Comparison of ENCODE assay signal across 17 cellular contexts in genomic region chr6:107128175-107128574, GRCh38. TPM values are rescaled to one million over a fixed set of nuclear protein-coding genes. Genes with fewer than 3 reads are reported as not detected.
DNase-seq lines count a peak whose midpoint lies in the region; ATAC-seq, FAIRE-seq and TF ChIP-seq lines count a peak whose summit lies in the region.
"Had no signal": no experiment of that assay in that cellular context is flagged by ENCODE, and none has a peak within 500 bp of the region (broad histone marks: within the 10 kb centered on the region; RNA-seq: fewer than 3 reads in every experiment).

No MANE protein-coding gene starts in this region.

- no peak overlapping the region for H2AK5ac ChIP-seq in H1 (ENCODE audit: low read depth, low read length)

- FAIRE-seq in H1 (lab: Jason Lieb, UNC) = no peak
- FAIRE-seq: A549, H54 had no signal

- TF ChIP-seq CTCF in AG10803 (conservative IDR thresholded peaks at IDR 0.05; ENCODE audit: low read length) (no peak), KMS-11 (conservative IDR thresholded peaks at IDR 0.05; ENCODE audit: low read depth, low read length) (no peak), H1 (IDR thresholded peaks at IDR 0.05; ENCODE audit: control extremely low read depth in 1 of 3, insufficient read depth in 1 of 3, low read depth in 1 of 3, low read length in 3 of 3) (no peak)

- intact Hi-C loops in left ventricle myocardium superior (cut with micrococcal nuclease) = no loop called here

- H3K27ac ChIP-seq in KMS-11 (0 out of 2 replicates have a peak overlapping the region, but pooled peaks have one; percentile 24), H1 (ENCODE audit: low read depth, low read length) (no peak overlapping the region)
- H3K27ac ChIP-seq: A549 had no signal

- TF ChIP-seq POLR2A in H1 (IDR thresholded peaks at IDR 0.05; ENCODE audit: control extremely low read depth in 1 of 2, low read depth in 2 of 2, low read length in 2 of 2) = no peak

- no peak overlapping the region for H3K4ac ChIP-seq in H1 (replicated peaks; ENCODE audit: insufficient read length, low read depth, low read length)

- H3K18ac ChIP-seq in H1 (ENCODE audit: extremely low read depth, low read length) = no peak overlapping the region

- H3K4me3 ChIP-seq in AG10803 (ENCODE audit: low read length) (no peak overlapping the region), KMS-11 (IDR thresholded peaks at IDR 0.05; ENCODE audit: insufficient read depth, low read depth, low read length) (no peak overlapping the region), H1 (ENCODE audit: extremely low read depth in 1 of 4, insufficient read depth in 2 of 4, low read depth in 3 of 4, low read length in 4 of 4) (no peak overlapping the region)
- H3K4me3 ChIP-seq: A549 had no signal

- H3K27me3 ChIP-seq in KMS-11 (ENCODE audit: insufficient read depth, low read depth) (no peaks in the 10 kb centered on the region), H1 (replicated peaks in 1 of 4; ENCODE audit: control insufficient read depth in 3 of 4, extremely low read depth in 1 of 4, insufficient read depth in 3 of 4, low read length in 3 of 4) (no peaks in the 10 kb centered on the region)

- H4K20me1 ChIP-seq in KMS-11 (ENCODE audit: insufficient read depth) (no peaks in the 10 kb centered on the region), H1 (replicated peaks in 1 of 2; ENCODE audit: control insufficient read depth in 1 of 2, insufficient read depth in 2 of 2, low read length in 2 of 2) (no peaks in the 10 kb centered on the region)

- H3K79me1 ChIP-seq in H1 (ENCODE audit: low read depth, low read length) = no peaks in the 10 kb centered on the region

- no peak overlapping the region for H3K23ac ChIP-seq in H1 (ENCODE audit: insufficient read length)

- CTCF ChIA-PET in H1 (lab: Charles Lee; ENCODE audit: partially characterized antibody) = no interaction called here

- H3K4me1 ChIP-seq in KMS-11 (ENCODE audit: low read depth, poor library complexity, severe bottlenecking) = peaks cover 52% of the 10 kb centered on the region
- peaks cover 2 to 16% (median 9%) of the 10 kb centered on the region in 4 experiments for H3K4me1 ChIP-seq in H1 (replicated peaks in 1 of 4; ENCODE audit: control insufficient read depth in 3 of 4, insufficient read depth in 4 of 4, low read length in 3 of 4)
- H3K4me1 ChIP-seq: A549 had no signal

- POLR2A ChIA-PET in H1 (lab: Charles Lee; ENCODE audit: partially characterized antibody) = interaction anchor here (4.4 kb wide), 1 partner anchor 12 kb away, joined by 26 read pairs; the partner anchor contains the start of gene BEND3

- H4K91ac ChIP-seq in H1 (replicated peaks; ENCODE audit: insufficient read length, low read length) = no peak overlapping the region

- H2BK12ac ChIP-seq in H1 (ENCODE audit: low read depth, low read length) = peak overlapping the region; percentile 79; the same call in 1 of the 2 replicates

- H3K56ac ChIP-seq in H1 (replicated peaks; ENCODE audit: insufficient read length, low read depth, low read length) = no peak overlapping the region

- WGBS in H1 (ENCODE audit: extremely low coverage in 1 of 2, insufficient coverage in 1 of 2, insufficient read length in 1 of 2, insufficient replicate concordance in 2 of 2, low coverage in 1 of 2, low lambda C conversion rate in 2 of 2, missing lambda C conversion rate in 1 of 2), 2 experiments = 96% methylated on average over 1 of the region's 1 CpG; no CpG with 5 or more reads in 1 of the 2 experiments

- no peak overlapping the region for H4K5ac ChIP-seq in H1 (ENCODE audit: insufficient read length, low read depth, low read length)

- H2BK15ac ChIP-seq in H1 (ENCODE audit: low read length) = no peak overlapping the region

- DNase-seq in AG10803 (ENCODE audit: low read depth) (peak; percentile 52), H1 (ENCODE audit: low read depth in 1 of 2, low spot score in 2 of 2) (no peak), hepatic stellate cell (ENCODE audit: low spot score) (peak; percentile 46), left ventricle myocardium superior (no peak), HUDEP-2 (lab: John Stamatoyannopoulos, UW; ENCODE audit: unreplicated experiment in 76 of 76) (no peak)
- no peak for DNase-seq in activated CD4-positive, alpha-beta T cell treated with anti-CD3 and anti-CD28 coated beads for 48 hours
- DNase-seq in activated CD8-positive, alpha-beta memory T cell treated with anti-CD3 and anti-CD28 coated beads, Interleukin-2, amount 50 U/mL, for 48 hours = no peak
- DNase-seq: CD4-positive, alpha-beta memory T cell; DMS79 treated with DMSO at 0.1 percent for 48 hours; MV-4-11; NCI-H1417 treated with DMSO at 0.1 percent for 48 hours; NCI-H2081; NCI-H524; SIG-M5 had no signal

- H3K36me3 ChIP-seq in KMS-11 (ENCODE audit: insufficient read depth) = no peaks in the 10 kb centered on the region
- H3K36me3 ChIP-seq in H1 (ENCODE audit: control insufficient read depth in 2 of 4, insufficient read depth in 4 of 4, low read length in 3 of 4) = no peaks in the 10 kb centered on the region

- H3K9ac ChIP-seq in KMS-11 = no peak overlapping the region
- H3K9ac ChIP-seq in H1 (replicated peaks in 1 of 4; ENCODE audit: extremely low read depth in 1 of 4, low read depth in 3 of 4, low read length in 3 of 4) = no peak overlapping the region

- peak overlapping the region; percentile 89 for H3K4me2 ChIP-seq in KMS-11
- no peak overlapping the region for H3K4me2 ChIP-seq in H1 (ENCODE audit: insufficient read depth in 1 of 2, low read depth in 2 of 2, low read length in 2 of 2)
- H3K4me2 ChIP-seq: A549 had no signal

- no peak overlapping the region for H3K14ac ChIP-seq in H1 (ENCODE audit: insufficient read length)

- no peak for TF ChIP-seq EP300 in H1 (IDR thresholded peaks at IDR 0.05; ENCODE audit: borderline replicate concordance in 1 of 2, low read depth in 2 of 2, low read length in 2 of 2)

- H2BK120ac ChIP-seq in H1 (replicated peaks; ENCODE audit: low read depth, low read length) = no peak overlapping the region

- H4K8ac ChIP-seq in H1 (ENCODE audit: extremely low read depth, insufficient read depth, low read length) = no peak overlapping the region

- H3K9me3 ChIP-seq in H1 (ENCODE audit: insufficient read depth in 2 of 2, low read depth in 1 of 2, low read length in 1 of 2) = no peaks in the 10 kb centered on the region
- H3K9me3 ChIP-seq: A549 had no signal

- TF ChIP-seq RAD21 in H1 (IDR thresholded peaks at IDR 0.05 in 1 of 2, conservative IDR thresholded peaks at IDR 0.05 in 1 of 2; ENCODE audit: low read depth in 2 of 2, low read length in 2 of 2) = no peak

- H3K79me2 ChIP-seq in KMS-11 (ENCODE audit: insufficient read depth, low read depth) = no peaks in the 10 kb centered on the region
- H3K79me2 ChIP-seq in H1 (ENCODE audit: control insufficient read depth in 1 of 2, insufficient read depth in 2 of 2, low read length in 2 of 2) = no peaks in the 10 kb centered on the region

- H2BK20ac ChIP-seq in H1 (ENCODE audit: low read length) = no peak overlapping the region

- ATAC-seq in left ventricle myocardium superior = no peak
- ATAC-seq: A549 had no signal

- no peak overlapping the region for H2AFZ ChIP-seq in KMS-11 (ENCODE audit: low read depth)
- no peak overlapping the region for H2AFZ ChIP-seq in H1 (ENCODE audit: low read length)

- no peaks in the 10 kb centered on the region for H3K23me2 ChIP-seq in H1 (ENCODE audit: low read depth, low read length)

- no peak overlapping the region for H2BK5ac ChIP-seq in H1 (ENCODE audit: low read depth, low read length)

TF ChIP-seq in H1, 55 proteins besides CTCF, POLR2A, EP300 and RAD21:
- no peak for TF ChIP-seq SIX5 (IDR thresholded peaks at IDR 0.05; ENCODE audit: low read depth, low read length)
- no peak for TF ChIP-seq CBX8 (IDR thresholded peaks at IDR 0.05; ENCODE audit: borderline replicate concordance, low read depth, low read length)
- no peak for TF ChIP-seq CBX5 (IDR thresholded peaks at IDR 0.05; ENCODE audit: low read depth, low read length)
- TF ChIP-seq MAX (IDR thresholded peaks at IDR 0.05) = no peak
- no peak for TF ChIP-seq HDAC2 (IDR thresholded peaks at IDR 0.05; ENCODE audit: borderline replicate concordance in 1 of 2, low read depth in 2 of 2, low read length in 2 of 2)

RNA-seq across cellular contexts. Expression of gene BEND3, which starts 12.9 kb away (rescaled TPM):
- 38.8 and 40.8 TPM in 2 replicates for total RNA-seq in H1 (2021; fragmentation: NEBNext Ultra II Directional; extraction: Animal tissue kit (Norgen Biotek cat#: 25700))
- 25.2 and 26.2 TPM in 2 replicates for polyA plus RNA-seq in H1 (2011; rRNA removed)
- 21.1 TPM for polyA plus RNA-seq in H1 (2011; cell fraction: cytosol; rRNA removed)
- 48.4 TPM for polyA plus RNA-seq in H1 (2011; cell fraction: nucleus; rRNA removed)
- 22.5 to 25.1 TPM (median 23.6 TPM) in 4 replicates for polyA plus RNA-seq in H1 (2012, experiment 1 of 2)
- polyA plus RNA-seq in H1 (2012, experiment 2 of 2) = 15.4 TPM
- polyA plus RNA-seq in H1 (2013, experiment 1 of 2) = 17.8 TPM
- 16.3 TPM for polyA plus RNA-seq in H1 (2013, experiment 2 of 2)
- 42.9 and 43.2 TPM in 2 replicates for polyA minus RNA-seq in H1 (2011; rRNA and poly(A)+ RNA removed)
- polyA minus RNA-seq in H1 (2011; cell fraction: cytosol; rRNA and poly(A)+ RNA removed) = 38.0 TPM
- polyA minus RNA-seq in H1 (2011; cell fraction: nucleus; rRNA and poly(A)+ RNA removed) = 31.0 TPM
- 1.2 TPM for total RNA-seq in left ventricle myocardium superior

Comparison
In these comparisons a context has a peak if more than half of its experiments do, and no peak if none do; other contexts are left out.
1. DNase-seq: peak in AG10803 (single experiment) and hepatic stellate cell (single experiment); none in H1 (0 of 2), left ventricle myocardium superior (single experiment), activated CD4-positive, alpha-beta T cell treated with anti-CD3 and anti-CD28 coated beads for 48 hours (single experiment), HUDEP-2 (0 of 76) and activated CD8-positive, alpha-beta memory T cell treated with anti-CD3 and anti-CD28 coated beads, Interleukin-2, amount 50 U/mL, for 48 hours (single experiment).
2. RNA of gene BEND3, which starts 12.9 kb away (total RNA-seq): 38.8 to 40.8 TPM in H1; 1.2 TPM in left ventricle myocardium superior (single experiment); every median in the first group is over 10 times any median in the second.